In genomic region chr3:15601046-15601398, GRCh38 we compare ENCODE assay signal across 1 cellular context.
TF ChIP-seq lines count a peak whose summit lies in the region.

No MANE protein-coding gene starts in this region.

TF ChIP-seq in endothelial cell of umbilical vein, 7 proteins besides CTCF, POLR2A, EP300 and RAD21 (continued from another document):
- TF ChIP-seq POLR2AphosphoS5 (IDR thresholded peaks at IDR 0.05; ENCODE audit: insufficient read depth, low read depth, low read length) (no peak), EZH2 (IDR thresholded peaks at IDR 0.05; ENCODE audit: borderline replicate concordance, low read depth, low read length, severe bottlenecking) (no peak), MYC (IDR thresholded peaks at IDR 0.05; ENCODE audit: low read depth, low read length) (no peak), MAX (IDR thresholded peaks at IDR 0.05; ENCODE audit: insufficient read depth, insufficient read length) (no peak), JUN (IDR thresholded peaks at IDR 0.05; ENCODE audit: borderline replicate concordance, insufficient read depth, insufficient read length, low read depth) (no peak)
TF ChIP-seq in endothelial cell of umbilical vein: peak in this region for 0.
